Comparison of ENCODE assay signal across 29 cellular contexts in genomic region chr17:54324813-54325212, GRCh38.
"Had no signal": no experiment of that assay in that cellular context is flagged by ENCODE, and none has a peak within 500 bp of the region (broad histone marks: within the 10 kb centered on the region; RNA-seq: fewer than 3 reads in every experiment).

No MANE protein-coding gene starts in this region.

- H3K4me1 Mint-ChIP-seq: activated CD4-positive, alpha-beta T cell treated with anti-CD3 and anti-CD28 coated beads for 36 hours; activated CD4-positive, alpha-beta T cell treated with anti-CD3 and anti-CD28 coated beads, Interleukin-2, amount 10 ng/mL, durations not matched to agents 24 days and 14 days; activated CD8-positive, alpha-beta memory T cell treated with anti-CD3 and anti-CD28 coated beads, Interleukin-2, amount 10 ng/mL, durations not matched to agents 7 days and 5 days; activated naive CD4-positive, alpha-beta T cell treated with anti-CD3 and anti-CD28 coated beads, Interleukin-2, amount 50 U/mL, for 24 hours; activated naive CD8-positive, alpha-beta T cell treated with anti-CD3 and anti-CD28 coated beads, Interleukin-2, amount 10 ng/mL, durations not matched to agents 7 days and 5 days; central memory CD8-positive, alpha-beta T cell; endodermal cell had no signal

- H3K27me3 Mint-ChIP-seq: activated CD4-positive, alpha-beta memory T cell treated with anti-CD3 and anti-CD28 coated beads for 36 hours; activated CD4-positive, alpha-beta T cell treated with anti-CD3 and anti-CD28 coated beads for 36 hours; activated CD4-positive, alpha-beta T cell treated with anti-CD3 and anti-CD28 coated beads, Interleukin-2, amount 10 ng/mL, durations not matched to agents 24 days and 14 days; activated CD8-positive, alpha-beta memory T cell treated with anti-CD3 and anti-CD28 coated beads, Interleukin-2, amount 10 ng/mL, durations not matched to agents 7 days and 5 days; activated naive CD4-positive, alpha-beta T cell treated with anti-CD3 and anti-CD28 coated beads, Interleukin-2, amount 50 U/mL, for 24 hours; activated naive CD8-positive, alpha-beta T cell treated with anti-CD3 and anti-CD28 coated beads, Interleukin-2, amount 10 ng/mL, durations not matched to agents 7 days and 5 days; central memory CD8-positive, alpha-beta T cell; dendritic cell treated with granulocyte-macrophage colony-stimulating factor and Interleukin-4, amounts not matched to agents 40 ng/mL and 50 ng/mL, for 4 days had no signal

- H3K27ac Mint-ChIP-seq: activated CD4-positive, alpha-beta memory T cell treated with anti-CD3 and anti-CD28 coated beads for 36 hours; activated CD4-positive, alpha-beta T cell treated with anti-CD3 and anti-CD28 coated beads for 36 hours; activated CD4-positive, alpha-beta T cell treated with anti-CD3 and anti-CD28 coated beads, Interleukin-2, amount 10 ng/mL, durations not matched to agents 24 days and 14 days; activated CD8-positive, alpha-beta memory T cell treated with anti-CD3 and anti-CD28 coated beads, Interleukin-2, amount 10 ng/mL, durations not matched to agents 7 days and 5 days; activated CD8-positive, alpha-beta T cell treated with anti-CD3 and anti-CD28 coated beads, Interleukin-2, amount 10 ng/mL, durations not matched to agents 7 days and 5 days; activated naive CD4-positive, alpha-beta T cell treated with anti-CD3 and anti-CD28 coated beads for 36 hours; activated naive CD4-positive, alpha-beta T cell treated with anti-CD3 and anti-CD28 coated beads, Interleukin-2, amount 50 U/mL, for 24 hours; activated naive CD8-positive, alpha-beta T cell treated with anti-CD3 and anti-CD28 coated beads, Interleukin-2, amount 10 ng/mL, durations not matched to agents 7 days and 5 days; activated T-helper 1 cell treated with anti-CD3 and anti-CD28 coated beads, Interleukin-12 subunit alpha, Interleukin-12 subunit beta, Interleukin-2, Interleukin-4 antibody, amounts not matched to agents 30 ng/mL and 10 ng/mL and 1 ng/mL, durations not matched to agents 14 hours and 24 hours and 36 hours; activated T-helper 2 cell treated with anti-CD3 and anti-CD28 coated beads, Interferon-gamma antibody, Interleukin-2, Interleukin-4, amounts not matched to agents 10 μg/mL and 5 μg/mL and 100 μg/mL, durations not matched to agents 14 hours and 24 hours and 36 hours; dendritic cell treated with granulocyte-macrophage colony-stimulating factor and Interleukin-4, amounts not matched to agents 40 ng/mL and 50 ng/mL, for 4 days; endodermal cell had no signal

- H3K4me3 ChIP-seq: coronary artery, dorsolateral prefrontal cortex had no signal

- H3K27me3 ChIP-seq: brain microvascular endothelial cell, dorsolateral prefrontal cortex had no signal

- H3K4me3 Mint-ChIP-seq: activated CD4-positive, alpha-beta memory T cell treated with anti-CD3 and anti-CD28 coated beads for 36 hours; activated CD4-positive, alpha-beta T cell treated with anti-CD3 and anti-CD28 coated beads for 36 hours; activated CD4-positive, alpha-beta T cell treated with anti-CD3 and anti-CD28 coated beads, Interleukin-2, amount 10 ng/mL, durations not matched to agents 24 days and 14 days; activated CD8-positive, alpha-beta memory T cell treated with anti-CD3 and anti-CD28 coated beads, Interleukin-2, amount 10 ng/mL, durations not matched to agents 7 days and 5 days; activated CD8-positive, alpha-beta T cell treated with anti-CD3 and anti-CD28 coated beads, Interleukin-2, amount 10 ng/mL, durations not matched to agents 7 days and 5 days; activated naive CD4-positive, alpha-beta T cell treated with anti-CD3 and anti-CD28 coated beads for 36 hours; activated naive CD4-positive, alpha-beta T cell treated with anti-CD3 and anti-CD28 coated beads, Interleukin-2, amount 50 U/mL, for 24 hours; activated naive CD8-positive, alpha-beta T cell treated with anti-CD3 and anti-CD28 coated beads, Interleukin-2, amount 10 ng/mL, durations not matched to agents 7 days and 5 days; activated T-helper 1 cell treated with anti-CD3 and anti-CD28 coated beads, Interleukin-12 subunit alpha, Interleukin-12 subunit beta, Interleukin-2, Interleukin-4 antibody, amounts not matched to agents 30 ng/mL and 10 ng/mL and 1 ng/mL, durations not matched to agents 14 hours and 24 hours and 36 hours; central memory CD8-positive, alpha-beta T cell; dendritic cell treated with granulocyte-macrophage colony-stimulating factor and Interleukin-4, amounts not matched to agents 40 ng/mL and 50 ng/mL, for 4 days; endodermal cell had no signal

- H3K27ac ChIP-seq: brain microvascular endothelial cell, coronary artery, dorsolateral prefrontal cortex had no signal

- H3K36me3 ChIP-seq: brain microvascular endothelial cell had no signal

- H3K36me3 Mint-ChIP-seq: activated CD4-positive, alpha-beta memory T cell treated with anti-CD3 and anti-CD28 coated beads for 36 hours; activated CD8-positive, alpha-beta memory T cell treated with anti-CD3 and anti-CD28 coated beads, Interleukin-2, amount 10 ng/mL, durations not matched to agents 7 days and 5 days; activated naive CD4-positive, alpha-beta T cell treated with anti-CD3 and anti-CD28 coated beads, Interleukin-2, amount 50 U/mL, for 24 hours; activated naive CD8-positive, alpha-beta T cell treated with anti-CD3 and anti-CD28 coated beads, Interleukin-2, amount 10 ng/mL, durations not matched to agents 7 days and 5 days had no signal

- ATAC-seq: activated CD4-positive, alpha-beta T cell treated with anti-CD3 and anti-CD28 coated beads for 36 hours; activated CD8-positive, alpha-beta memory T cell treated with anti-CD3 and anti-CD28 coated beads, Interleukin-2, amount 10 ng/mL, durations not matched to agents 7 days and 5 days; activated CD8-positive, alpha-beta T cell treated with anti-CD3 and anti-CD28 coated beads, Interleukin-2, amount 10 ng/mL, durations not matched to agents 7 days and 5 days; esophagus mucosa had no signal

- DNase-seq: activated CD4-positive, alpha-beta memory T cell treated with anti-CD3 and anti-CD28 coated beads for 36 hours; activated CD4-positive, alpha-beta T cell treated with anti-CD3 and anti-CD28 coated beads for 36 hours; activated CD4-positive, alpha-beta T cell treated with anti-CD3 and anti-CD28 coated beads, Interleukin-2, amount 10 ng/mL, durations not matched to agents 24 days and 14 days; activated CD4-positive, CD25-positive, alpha-beta regulatory T cell; activated CD4-positive, CD25-positive, alpha-beta regulatory T cell treated with anti-CD3 and anti-CD28 coated beads, Interleukin-2, amount 50 U/mL, for 72 hours; activated CD8-positive, alpha-beta memory T cell treated with anti-CD3 and anti-CD28 coated beads, Interleukin-2, amount 10 ng/mL, durations not matched to agents 7 days and 5 days; activated CD8-positive, alpha-beta memory T cell treated with anti-CD3 and anti-CD28 coated beads, Interleukin-2, amount 50 U/mL, for 4 hours; activated CD8-positive, alpha-beta T cell treated with anti-CD3 and anti-CD28 coated beads, Interleukin-2, amount 10 ng/mL, durations not matched to agents 7 days and 5 days; activated effector memory CD4-positive, alpha-beta T cell treated with anti-CD3 and anti-CD28 coated beads, Interleukin-2, amount 50 U/mL, for 16 hours; activated naive CD4-positive, alpha-beta T cell treated with anti-CD3 and anti-CD28 coated beads for 36 hours; activated naive CD8-positive, alpha-beta T cell treated with anti-CD3 and anti-CD28 coated beads, Interleukin-2, amount 10 ng/mL, durations not matched to agents 7 days and 5 days; activated T-cell treated with anti-CD3 and anti-CD28 coated beads, Interleukin-2, amount 50 U/mL, for 1 hour; activated T-cell treated with anti-CD3 and anti-CD28 coated beads, Interleukin-2, amount 50 U/mL, for 48 hours; amniotic stem cell; anterior cingulate cortex; brain microvascular endothelial cell; dorsolateral prefrontal cortex; effector memory CD4-positive, alpha-beta T cell; endodermal cell; foreskin fibroblast; head of caudate nucleus; hippocampal formation had no signal
